Comparison of ENCODE assay signal across 8 cellular contexts in the genomic region with DNA sequence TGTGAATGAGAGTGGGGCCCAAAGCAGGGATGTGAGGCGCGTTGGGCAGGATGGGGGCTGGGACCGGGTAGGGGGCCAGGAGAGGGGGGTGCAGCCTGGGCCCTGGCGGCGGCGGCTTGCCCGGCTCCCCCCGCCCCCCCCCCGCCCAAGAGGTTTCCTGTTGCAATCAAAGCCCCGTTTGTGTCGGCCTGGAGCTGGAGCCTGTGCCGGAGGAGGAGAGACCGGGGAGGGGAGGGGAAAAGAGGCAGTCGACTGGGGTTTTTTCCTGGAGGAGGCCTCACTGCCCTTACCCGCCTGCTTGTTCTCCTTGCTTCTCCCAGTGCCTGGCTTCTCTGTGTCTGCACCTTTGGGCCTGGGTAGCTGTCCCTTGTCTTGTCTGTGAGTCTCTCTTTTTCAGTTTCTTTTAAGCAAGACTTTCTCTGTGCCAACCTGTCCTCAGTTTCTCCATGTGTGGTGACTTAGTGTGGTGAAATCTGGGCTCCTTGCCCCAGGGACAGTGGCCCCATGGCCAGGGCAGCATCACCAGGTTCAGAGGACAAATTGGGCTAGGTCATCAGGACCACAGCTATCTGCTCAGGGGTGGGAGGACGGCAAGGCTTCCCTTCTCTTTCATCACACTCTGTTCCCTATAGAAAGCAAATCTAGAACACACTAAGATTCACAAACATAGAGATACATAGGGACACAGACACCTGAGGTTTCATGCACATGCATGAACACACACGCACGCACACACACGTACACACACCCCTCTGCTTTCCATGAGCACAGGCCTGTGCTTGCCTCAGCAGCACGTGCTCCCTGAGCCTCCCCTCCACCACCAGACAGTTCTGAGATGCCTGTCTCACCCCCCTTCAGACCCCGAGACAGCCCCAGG. TPM values are rescaled to one million over a fixed set of nuclear protein-coding genes. Genes with fewer than 3 reads are reported as not detected.
DNase-seq lines count a peak whose midpoint lies in the region; TF ChIP-seq lines count a peak whose summit lies in the region.

No MANE protein-coding gene starts in this region.

- no peak overlapping the region for H2AFZ ChIP-seq in GM23248

- DNase-seq in GM23248 (peak; percentile 72), WERI-Rb-1 (peak; percentile 51), fibroblast of gingiva (ENCODE audit: low read depth) (peak; percentile 55), progenitor cell of endocrine pancreas (ENCODE audit: low spot score, unreplicated experiment) (no peak), NAMALWA (ENCODE audit: low spot score) (no peak), Caco-2 (no peak), cerebellar nuclear complex (lab: John Stamatoyannopoulos, UW) (no peak), NCI-H524 treated with DMSO at 0.1 percent for 48 hours (lab: John Stamatoyannopoulos, UW) (no peak)

- 12 to 15% methylated on average over 8 to 21 of the region's 21 CpGs for whole genome bisulfite sequencing in GM23248 (ENCODE audit: low coverage in 1 of 2, low lambda C conversion rate in 2 of 2, missing lambda C conversion rate in 2 of 2), 2 experiments

- no peaks in the 10 kb centered on the region for H3K36me3 Mint-ChIP-seq in progenitor cell of endocrine pancreas (ENCODE audit: insufficient read depth)
- H3K36me3 Mint-ChIP-seq in Caco-2 (ENCODE audit: insufficient read depth, unreplicated experiment), result peaks cover 10% of the 10 kb centered on the region

- H3K9me3 ChIP-seq in GM23248 (ENCODE audit: low read depth), result no peaks in the 10 kb centered on the region
- H3K9me3 ChIP-seq in WERI-Rb-1 (ENCODE audit: severe bottlenecking), result no peaks in the 10 kb centered on the region
- no peaks in the 10 kb centered on the region for H3K9me3 ChIP-seq in Caco-2

- H3K4me1 ChIP-seq in GM23248 (ENCODE audit: insufficient read depth) (peaks cover 43% of the 10 kb centered on the region), Caco-2 (peaks cover 18% of the 10 kb centered on the region)

- H3K4me3 ChIP-seq in GM23248 (no peak overlapping the region; the same call in 1 of the 2 replicates), WERI-Rb-1 (ENCODE audit: low read depth, low read length) (no peak overlapping the region), Caco-2 (ENCODE audit: low read depth, low read length) (no peak overlapping the region)

- H3K27ac Mint-ChIP-seq in progenitor cell of endocrine pancreas (no peak overlapping the region), Caco-2 (ENCODE audit: unreplicated experiment) (no peak overlapping the region)

- peak overlapping the region; percentile 88 for H3K9ac ChIP-seq in GM23248

- peaks cover 37% of the 10 kb centered on the region for H3K27me3 Mint-ChIP-seq in progenitor cell of endocrine pancreas
- no peaks in the 10 kb centered on the region for H3K27me3 Mint-ChIP-seq in Caco-2 (ENCODE audit: insufficient read depth, unreplicated experiment)

- POLR2A ChIA-PET in Caco-2 (lab: Charles Lee), result interaction anchor here (0.6 kb wide), 1 partner anchor 41 kb away, joined by 5 read pairs; no protein-coding TSS in a partner anchor

- H3K9me3 Mint-ChIP-seq in progenitor cell of endocrine pancreas (ENCODE audit: low read depth) (no peaks in the 10 kb centered on the region), Caco-2 (ENCODE audit: unreplicated experiment) (no peaks in the 10 kb centered on the region)

- peak overlapping the region; percentile 99 for H3K27ac ChIP-seq in GM23248
- H3K27ac ChIP-seq in WERI-Rb-1, result peak overlapping the region; percentile 47

- TF ChIP-seq CTCF in WERI-Rb-1 (IDR thresholded peaks at IDR 0.05; ENCODE audit: low read depth, low read length), result no peak
- no peak for TF ChIP-seq CTCF in progenitor cell of endocrine pancreas (IDR thresholded peaks at IDR 0.05; ENCODE audit: unreplicated experiment)
- no peak for TF ChIP-seq CTCF in Caco-2 (IDR thresholded peaks at IDR 0.05; ENCODE audit: insufficient read depth in 1 of 2, low read depth in 1 of 2, low read length in 1 of 2, severe bottlenecking in 1 of 2, unreplicated experiment in 1 of 2)

- H3K4me1 Mint-ChIP-seq in progenitor cell of endocrine pancreas (ENCODE audit: low read depth), result peaks cover 40% of the 10 kb centered on the region
- H3K4me1 Mint-ChIP-seq in Caco-2 (ENCODE audit: low read depth, unreplicated experiment), result peaks cover 39% of the 10 kb centered on the region

- no peaks in the 10 kb centered on the region for H4K20me1 ChIP-seq in GM23248 (ENCODE audit: insufficient read depth)

- in situ Hi-C loops in GM23248 (cut with MboI), result no loop called here

- peaks cover 50% of the 10 kb centered on the region for H3F3A ChIP-seq in GM23248 (ENCODE audit: insufficient read depth)

- BruUV-seq in Caco-2 (replicated peaks; lab: Mats Ljungman, UMichigan), result no TSS peak

- intact Hi-C loops in Caco-2 (cut with micrococcal nuclease; ENCODE audit: unreplicated experiment), result loop anchor here (5.0 kb wide), 1 partner anchor 159 kb away; a partner anchor contains a TSS

- H3K27me3 ChIP-seq in GM23248 (replicated peaks; ENCODE audit: insufficient read depth), result no peaks in the 10 kb centered on the region
- H3K27me3 ChIP-seq in WERI-Rb-1 (ENCODE audit: insufficient read depth, low read depth, severe bottlenecking), result no peaks in the 10 kb centered on the region
- H3K27me3 ChIP-seq in Caco-2 (replicated peaks; ENCODE audit: control insufficient read depth, insufficient read depth, low read length), result no peaks in the 10 kb centered on the region

- H3K4me3 Mint-ChIP-seq in progenitor cell of endocrine pancreas (ENCODE audit: low read depth) (peak overlapping the region; percentile 33), Caco-2 (ENCODE audit: unreplicated experiment) (no peak overlapping the region)

- H3K9me2 ChIP-seq in GM23248 (ENCODE audit: insufficient read depth), result no peaks in the 10 kb centered on the region

- H3K4me2 ChIP-seq in GM23248 (ENCODE audit: unreplicated experiment), result peak overlapping the region; percentile 84

- CTCF ChIA-PET in Caco-2 (lab: Charles Lee), result no interaction called here

- H3K36me3 ChIP-seq in GM23248 (ENCODE audit: low read depth) (no peaks in the 10 kb centered on the region), WERI-Rb-1 (no peaks in the 10 kb centered on the region), Caco-2 (ENCODE audit: control insufficient read depth, insufficient read depth, low read length) (no peaks in the 10 kb centered on the region)

- H3K79me2 ChIP-seq in GM23248 (ENCODE audit: insufficient read depth), result peaks cover 9% of the 10 kb centered on the region

RNA-seq across cellular contexts. Expression of a gene that starts 8.4 kb away (rescaled TPM):
- 75.3 and 76.6 TPM in 2 replicates for total RNA-seq in GM23248 (2014; rRNA removed; shearing (Covaris generic))
- 116 and 118 TPM in 2 replicates for polyA plus RNA-seq in GM23248 (2016; fragmentation: Nextera tagmentation; extraction: Ambion mirVana)
- total RNA-seq in progenitor cell of endocrine pancreas, result 4.9 and 5.2 TPM in 2 replicates
- 11.8 and 12.9 TPM in 2 replicates for total RNA-seq in Caco-2 (2022)

RNA-seq across cellular contexts. Expression of a gene that starts 16.6 kb away (rescaled TPM):
- 1.4 and 2.4 TPM in 2 replicates for total RNA-seq in GM23248 (2014; rRNA removed; shearing (Covaris generic))
- 0.84 and 1.2 TPM in 2 replicates for polyA plus RNA-seq in GM23248 (2016; fragmentation: Nextera tagmentation; extraction: Ambion mirVana)
- 0.29 and 0.93 TPM in 2 replicates for total RNA-seq in progenitor cell of endocrine pancreas
- 1.1 TPM in 2 replicates for total RNA-seq in Caco-2 (2022)

RNA-seq across cellular contexts. Expression of a gene that starts 42.9 kb away (rescaled TPM):
- 13.4 and 14.2 TPM in 2 replicates for total RNA-seq in GM23248 (2014; rRNA removed; shearing (Covaris generic))
- polyA plus RNA-seq in GM23248 (2016; fragmentation: Nextera tagmentation; extraction: Ambion mirVana), result 6.1 and 8.6 TPM in 2 replicates
- total RNA-seq in progenitor cell of endocrine pancreas, result 58.6 and 59.0 TPM in 2 replicates
- 20.1 and 23.0 TPM in 2 replicates for total RNA-seq in Caco-2 (2022)

RNA-seq across cellular contexts. Expression of a gene that starts 43.1 kb away (rescaled TPM):
- total RNA-seq in GM23248 (2014; rRNA removed; shearing (Covaris generic)), result 5.1 and 6.5 TPM in 2 replicates
- polyA plus RNA-seq in GM23248 (2016; fragmentation: Nextera tagmentation; extraction: Ambion mirVana), result 2.8 and 3.9 TPM in 2 replicates
- 75.7 and 78.8 TPM in 2 replicates for total RNA-seq in progenitor cell of endocrine pancreas
- total RNA-seq in Caco-2 (2022), result 35.8 and 43.0 TPM in 2 replicates

RNA-seq across cellular contexts. Expression of a gene that starts 44.5 kb away (rescaled TPM):
- total RNA-seq in GM23248 (2014; rRNA removed; shearing (Covaris generic)), result 5.6 and 8.5 TPM in 2 replicates
- 2.0 and 3.3 TPM in 2 replicates for polyA plus RNA-seq in GM23248 (2016; fragmentation: Nextera tagmentation; extraction: Ambion mirVana)
- total RNA-seq in progenitor cell of endocrine pancreas (24.3 and 27.1 TPM in 2 replicates), Caco-2 (2022) (32.3 and 34.9 TPM in 2 replicates)

Comparison
In these comparisons a context has a peak if more than half of its experiments do, and no peak if none do; other contexts are left out.
1. DNase-seq: peak in GM23248 (single experiment), WERI-Rb-1 (single experiment) and fibroblast of gingiva (single experiment); none in progenitor cell of endocrine pancreas (single experiment), NAMALWA (single experiment), Caco-2 (0 of 2), cerebellar nuclear complex (0 of 2) and NCI-H524 treated with DMSO at 0.1 percent for 48 hours (single experiment).